In the genomic region with DNA sequence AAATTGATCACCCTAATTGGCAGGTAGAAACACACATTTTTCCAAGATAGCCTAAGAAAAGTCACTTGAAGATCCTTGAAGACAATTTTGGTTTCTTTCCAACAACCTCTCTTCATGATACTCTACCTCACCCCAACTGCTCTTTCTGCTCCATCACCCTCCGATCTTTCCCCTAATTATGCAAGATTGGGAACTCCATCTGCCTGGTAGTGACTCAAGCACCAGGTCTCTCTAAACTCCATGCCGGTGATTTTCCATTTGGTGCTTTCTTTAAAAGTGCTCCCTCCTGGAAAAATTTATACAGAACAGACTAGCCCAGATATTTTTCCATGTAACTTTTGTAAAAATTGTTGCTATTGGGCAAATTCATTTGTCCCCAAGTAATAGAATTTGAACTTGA, we compare ENCODE assay signal across 16 cellular contexts. TPM values are rescaled to one million over a fixed set of nuclear protein-coding genes. Genes with fewer than 3 reads are reported as not detected.
A peak's percentile ranks its signal among the peaks of the same experiment; 100 is the strongest.
DNase-seq lines count a peak whose midpoint lies in the region; ATAC-seq, FAIRE-seq and TF ChIP-seq lines count a peak whose summit lies in the region.
"Had no signal": no experiment of that assay in that cellular context is flagged by ENCODE, and none has a peak within 500 bp of the region (broad histone marks: within the 10 kb centered on the region; RNA-seq: fewer than 3 reads in every experiment).

No MANE protein-coding gene starts in this region.

- FAIRE-seq in A549 (lab: Jason Lieb, UNC), result peak; percentile 83

- TF ChIP-seq RAD21 in A549 (conservative IDR thresholded peaks at IDR 0.05 in 1 of 2, IDR thresholded peaks at IDR 0.05 in 1 of 2), result no peak

- no peaks in the 10 kb centered on the region for H3K9me2 ChIP-seq in PC-9 (ENCODE audit: insufficient read depth)

- DNase-seq in A549 (ENCODE audit: low read depth in 1 of 2, low spot score in 1 of 2) (peak; percentile 58 to 62), DMS 273 (lab: John Stamatoyannopoulos, UW; ENCODE audit: unreplicated experiment) (peak; percentile 85), PC-9 (peak in 1 of 2 experiments; percentile 96), fibroblast of mammary gland (ENCODE audit: low read depth) (peak; percentile 83), colonic mucosa (no peak), HAP-1 (ENCODE audit: low spot score in 2 of 2) (no peak), NCI-H510A treated with DMSO at 0.1 percent for 48 hours (lab: John Stamatoyannopoulos, UW) (no peak)
- DNase-seq: activated T-cell treated with anti-CD3 and anti-CD28 coated beads, Interleukin-2, amount 50 U/mL, for 72 hours; AML-193; NCI-H446 treated with DMSO at 0.1 percent for 48 hours; SHP77 treated with DMSO at 0.1 percent for 48 hours; stimulated activated CD4-positive, alpha-beta T cell treated with anti-CD3 and anti-CD28 coated beads, Interleukin-1b, Interleukin-23, amount 100 ng/mL, for 48 hours; WERI-Rb-1 had no signal

- TF ChIP-seq POLR2A in A549 (IDR thresholded peaks at IDR 0.05; ENCODE audit: low read length), result no peak

- 0 out of 6 replicates have a peak, but pooled peaks of 1 of the 2 experiments have one; percentile 26 for ATAC-seq in A549
- no peak for ATAC-seq in GM21723 (IDR thresholded peaks at IDR 0.05; ENCODE audit: unreplicated experiment)

- peaks cover 39% of the 10 kb centered on the region for H3K36me3 ChIP-seq in PC-9 (ENCODE audit: low read depth)
- H3K36me3 ChIP-seq in colonic mucosa, result no peaks in the 10 kb centered on the region
- 0 out of 2 replicates have a peak, but pooled peaks cover 7% of the 10 kb centered on the region for H3K36me3 ChIP-seq in HAP-1 (replicated peaks)
- H3K36me3 ChIP-seq: cardiac muscle cell, prostate gland had no signal

- POLR2A ChIA-PET in A549 (lab: Yijun Ruan, JAX) (interaction anchor here (0.9 to 2.8 kb wide), 3 partner anchors 11 to 134 kb away, joined by 4 to 27 read pairs (median 13); no protein-coding TSS in a partner anchor), PC-9 (lab: Charles Lee; ENCODE audit: unreplicated experiment) (interaction anchor here (1.0 kb wide), 1 partner anchor 70 kb away, joined by 4 read pairs; no protein-coding TSS in a partner anchor)

- H2AFZ ChIP-seq in PC-9, result peak overlapping the region; percentile 72

- BruUV-seq in PC-9 (replicated peaks; lab: Mats Ljungman, UMichigan), result no TSS peak

- CTCF ChIA-PET in A549 (lab: Yijun Ruan, JAX), result interaction anchor here (1.1 to 27.7 kb wide), 12 partner anchors 11 to 154 kb away, joined by 3 to 486 read pairs (median 10); no protein-coding TSS in a partner anchor
- CTCF ChIA-PET in PC-9 (lab: Charles Lee), result interaction anchor here (0.6 to 0.7 kb wide), 2 partner anchors 19 to 26 kb away, joined by 3 to 5 read pairs; no protein-coding TSS in a partner anchor

- TF ChIP-seq CTCF in A549 (IDR thresholded peaks at IDR 0.05) (no peak), PC-9 (conservative IDR thresholded peaks at IDR 0.05) (no peak), fibroblast of mammary gland (conservative IDR thresholded peaks at IDR 0.05; ENCODE audit: control insufficient read depth, insufficient read depth, low read depth, low read length) (no peak), colonic mucosa (IDR thresholded peaks at IDR 0.05) (no peak)

- H3K4me2 ChIP-seq in A549 (peak overlapping the region; percentile 78), PC-9 (peak overlapping the region; percentile 91)

- peaks cover 64% of the 10 kb centered on the region for H3F3A ChIP-seq in PC-9 (ENCODE audit: insufficient read depth, low read depth)

- H3K9me3 ChIP-seq in A549 (peaks cover 26% of the 10 kb centered on the region), PC-9 (ENCODE audit: insufficient read depth, low read depth) (peaks cover 28% of the 10 kb centered on the region; the same call in 1 of the 2 replicates), colonic mucosa (no peaks in the 10 kb centered on the region), HAP-1 (no peaks in the 10 kb centered on the region)
- H3K9me3 ChIP-seq: prostate gland had no signal

- intact Hi-C loops in PC-9 (cut with micrococcal nuclease; ENCODE audit: unreplicated experiment), result loop anchor here (1.0 to 2.0 kb wide), 5 partner anchors 12 to 147 kb away; no protein-coding TSS in a partner anchor
- intact Hi-C loops in colonic mucosa (cut with DNase I), result no loop called here

- TF ChIP-seq EP300 in A549 (IDR thresholded peaks at IDR 0.05), result peak in 1 of 2 experiments; percentile 31; a peak in 1 of 5 replicates

- peaks cover 33% of the 10 kb centered on the region for H4K20me1 ChIP-seq in PC-9 (ENCODE audit: insufficient read depth)

- 41% methylated on average over 2 of the region's 2 CpGs for WGBS in A549 (ENCODE audit: missing lambda C conversion rate)

- no peak overlapping the region for H3K9ac ChIP-seq in colonic mucosa (ENCODE audit: low read depth in 2 of 2, low read length in 2 of 2)

- in situ Hi-C loops in HAP-1 (cut with MboI; ENCODE audit: low sequenced_read_pairs), result no loop called here

- H3K79me2 ChIP-seq in PC-9 (ENCODE audit: low read depth), result peaks cover 58% of the 10 kb centered on the region

- H3K27me3 ChIP-seq in PC-9 (ENCODE audit: insufficient read depth, low read depth) (no peaks in the 10 kb centered on the region), colonic mucosa (no peaks in the 10 kb centered on the region), HAP-1 (ENCODE audit: low read depth) (no peaks in the 10 kb centered on the region)
- H3K27me3 ChIP-seq: cardiac muscle cell had no signal

- no peak overlapping the region for H3K4me3 ChIP-seq in A549
- peak overlapping the region; percentile 93 for H3K4me3 ChIP-seq in PC-9
- no peak overlapping the region for H3K4me3 ChIP-seq in fibroblast of mammary gland (ENCODE audit: control insufficient read depth, low read depth, low read length)
- no peak overlapping the region for H3K4me3 ChIP-seq in colonic mucosa
- no peak overlapping the region for H3K4me3 ChIP-seq in HAP-1
- H3K4me3 ChIP-seq: cardiac muscle cell had no signal

- H3K4me1 ChIP-seq in A549, result peaks cover 62% of the 10 kb centered on the region
- H3K4me1 ChIP-seq in PC-9 (replicated peaks; ENCODE audit: insufficient read depth), result peaks cover 65% of the 10 kb centered on the region
- H3K4me1 ChIP-seq in colonic mucosa, result no peaks in the 10 kb centered on the region
- 0 out of 2 replicates have a peak, but pooled peaks cover 3% of the 10 kb centered on the region for H3K4me1 ChIP-seq in HAP-1
- H3K4me1 ChIP-seq: prostate gland had no signal

- peak overlapping the region; percentile 93 to 94 for H3K27ac ChIP-seq in A549
- peak overlapping the region; percentile 97 for H3K27ac ChIP-seq in PC-9
- H3K27ac ChIP-seq in colonic mucosa, result no peak overlapping the region
- H3K27ac ChIP-seq: cardiac muscle cell, prostate gland, WERI-Rb-1 had no signal

TF ChIP-seq in A549, 52 proteins besides CTCF, POLR2A, EP300 and RAD21:
- TF ChIP-seq NFE2L2 (conservative IDR thresholded peaks at IDR 0.05; ENCODE audit: low read length) (peak; percentile 59), CHD2 (IDR thresholded peaks at IDR 0.05; ENCODE audit: low read length, partially characterized antibody) (no peak), ZSCAN20 (CRISPR knock-in tag; IDR thresholded peaks at IDR 0.05) (no peak), MAFK (IDR thresholded peaks at IDR 0.05; ENCODE audit: partially characterized antibody) (peak; percentile 79), CEBPB (IDR thresholded peaks at IDR 0.05) (peak; percentile 16 to 86; a peak in 2 of 4 replicates), JUN (IDR thresholded peaks at IDR 0.05) (no peak), CBX2 (IDR thresholded peaks at IDR 0.05; ENCODE audit: borderline replicate concordance, low read depth) (no peak), CHD4 (IDR thresholded peaks at IDR 0.05; ENCODE audit: borderline replicate concordance) (no peak), HEYL (CRISPR knock-in tag; IDR thresholded peaks at IDR 0.05) (no peak), FOSL2 (IDR thresholded peaks at IDR 0.05) (no peak), FOSL2 (CRISPR knock-in tag; IDR thresholded peaks at IDR 0.05) (peak; percentile 68), POLR2AphosphoS2 (conservative IDR thresholded peaks at IDR 0.05; ENCODE audit: low read length) (no peak), KDM5A (IDR thresholded peaks at IDR 0.05) (no peak), ESRRA (IDR thresholded peaks at IDR 0.05; ENCODE audit: borderline replicate concordance, low read length) (no peak), NPAS2 (CRISPR knock-in tag; IDR thresholded peaks at IDR 0.05; ENCODE audit: borderline replicate concordance) (no peak)
- TF ChIP-seq, protein P1, sequence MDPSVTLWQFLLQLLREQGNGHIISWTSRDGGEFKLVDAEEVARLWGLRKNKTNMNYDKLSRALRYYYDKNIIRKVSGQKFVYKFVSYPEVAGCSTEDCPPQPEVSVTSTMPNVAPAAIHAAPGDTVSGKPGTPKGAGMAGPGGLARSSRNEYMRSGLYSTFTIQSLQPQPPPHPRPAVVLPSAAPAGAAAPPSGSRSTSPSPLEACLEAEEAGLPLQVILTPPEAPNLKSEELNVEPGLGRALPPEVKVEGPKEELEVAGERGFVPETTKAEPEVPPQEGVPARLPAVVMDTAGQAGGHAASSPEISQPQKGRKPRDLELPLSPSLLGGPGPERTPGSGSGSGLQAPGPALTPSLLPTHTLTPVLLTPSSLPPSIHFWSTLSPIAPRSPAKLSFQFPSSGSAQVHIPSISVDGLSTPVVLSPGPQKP (IDR thresholded peaks at IDR 0.05; ENCODE audit: low read depth, low read length), result no peak

RNA-seq across cellular contexts. Expression of gene AKR1B1, which starts 1.1 kb away (rescaled TPM):
- polyA plus RNA-seq in A549 (2011; rRNA removed) (1,636 and 1,761 TPM in 2 replicates), A549 (2017; fragmentation: RNase III; extraction: RNeasy Plus Mini Kit Qiagen cat#74134 plus additional on column Dnase treatment) (4,339 to 6,918 TPM (median 6,205 TPM) in 3 replicates)
- polyA plus RNA-seq in A549 (2012; cell fraction: cytosol; rRNA removed), result 1,617 and 1,738 TPM in 2 replicates
- 1,542 and 1,798 TPM in 2 replicates for polyA plus RNA-seq in A549 (2012; cell fraction: nucleus; rRNA removed)
- 620 and 678 TPM in 2 replicates for polyA minus RNA-seq in A549 (2011; rRNA and poly(A)+ RNA removed)
- total RNA-seq in PC-9 (2021) (1,009 and 1,328 TPM in 2 replicates), colonic mucosa (10 to 100 TPM; 24.9 to 26.9 TPM)

Comparison
In these comparisons a context has a peak if more than half of its experiments do, and no peak if none do; other contexts are left out.
1. DNase-seq: peak in A549 (2 of 2), DMS 273 (single experiment) and fibroblast of mammary gland (single experiment); none in colonic mucosa (single experiment), HAP-1 (0 of 2) and NCI-H510A treated with DMSO at 0.1 percent for 48 hours (single experiment).
2. RNA of gene AKR1B1, which starts 1.1 kb away (total RNA-seq): 1,009 to 1,328 TPM in PC-9; 24.9 to 26.9 TPM in colonic mucosa; every median in the first group is over 10 times any median in the second.